Comparison of ENCODE assay signal across 31 cellular contexts in genomic region chr2:198060277-198060676, GRCh38.
"Had no signal": no experiment of that assay in that cellular context is flagged by ENCODE, and none has a peak within 500 bp of the region (broad histone marks: within the 10 kb centered on the region; RNA-seq: fewer than 3 reads in every experiment).

No MANE protein-coding gene starts in this region.

- H3K4me3 Mint-ChIP-seq: activated CD4-positive, alpha-beta memory T cell treated with anti-CD3 and anti-CD28 coated beads for 36 hours; activated CD4-positive, alpha-beta T cell treated with anti-CD3 and anti-CD28 coated beads for 36 hours; activated CD4-positive, alpha-beta T cell treated with anti-CD3 and anti-CD28 coated beads, Interleukin-2, amount 10 ng/mL, durations not matched to agents 24 days and 14 days; activated CD8-positive, alpha-beta memory T cell treated with anti-CD3 and anti-CD28 coated beads, Interleukin-2, amount 10 ng/mL, durations not matched to agents 7 days and 5 days; activated CD8-positive, alpha-beta T cell treated with anti-CD3 and anti-CD28 coated beads, Interleukin-2, amount 10 ng/mL, durations not matched to agents 7 days and 5 days; activated naive CD4-positive, alpha-beta T cell treated with anti-CD3 and anti-CD28 coated beads, Interleukin-2, amount 10 ng/mL, durations not matched to agents 7 days and 5 days; activated naive CD8-positive, alpha-beta T cell treated with anti-CD3 and anti-CD28 coated beads, Interleukin-2, amount 10 ng/mL, durations not matched to agents 7 days and 5 days; activated T-helper 1 cell treated with anti-CD3 and anti-CD28 coated beads, Interleukin-12 subunit alpha, Interleukin-12 subunit beta, Interleukin-2, Interleukin-4 antibody, amounts not matched to agents 30 ng/mL and 10 ng/mL and 1 ng/mL, durations not matched to agents 14 hours and 24 hours and 36 hours; brain; central memory CD8-positive, alpha-beta T cell; dendritic cell treated with granulocyte-macrophage colony-stimulating factor and Interleukin-4, amounts not matched to agents 40 ng/mL and 50 ng/mL, for 4 days; endodermal cell had no signal

- H3K4me1 ChIP-seq: breast epithelium, foreskin keratinocyte had no signal

- DNase-seq: activated CD4-positive, alpha-beta memory T cell treated with anti-CD3 and anti-CD28 coated beads for 36 hours; activated CD4-positive, alpha-beta T cell treated with anti-CD3 and anti-CD28 coated beads for 36 hours; activated CD4-positive, alpha-beta T cell treated with anti-CD3 and anti-CD28 coated beads, Interleukin-2, amount 10 ng/mL, durations not matched to agents 24 days and 14 days; activated CD4-positive, CD25-positive, alpha-beta regulatory T cell; activated CD4-positive, CD25-positive, alpha-beta regulatory T cell treated with anti-CD3 and anti-CD28 coated beads, Interleukin-2, amount 50 U/mL, for 72 hours; activated CD8-positive, alpha-beta memory T cell treated with anti-CD3 and anti-CD28 coated beads, Interleukin-2, amount 10 ng/mL, durations not matched to agents 7 days and 5 days; activated CD8-positive, alpha-beta memory T cell treated with anti-CD3 and anti-CD28 coated beads, Interleukin-2, amount 50 U/mL, for 4 hours; activated CD8-positive, alpha-beta T cell treated with anti-CD3 and anti-CD28 coated beads, Interleukin-2, amount 10 ng/mL, durations not matched to agents 7 days and 5 days; activated gamma-delta T cell; activated naive CD4-positive, alpha-beta T cell; activated naive CD4-positive, alpha-beta T cell treated with anti-CD3 and anti-CD28 coated beads, Interleukin-2, amount 10 ng/mL, durations not matched to agents 7 days and 5 days; activated naive CD8-positive, alpha-beta T cell treated with anti-CD3 and anti-CD28 coated beads, Interleukin-2, amount 10 ng/mL, durations not matched to agents 7 days and 5 days; activated T-cell treated with anti-CD3 and anti-CD28 coated beads, Interleukin-2, amount 50 U/mL, for 1 hour; activated T-cell treated with anti-CD3 and anti-CD28 coated beads, Interleukin-2, amount 50 U/mL, for 48 hours; dorsolateral prefrontal cortex; effector memory CD4-positive, alpha-beta T cell; endodermal cell; foreskin keratinocyte; gastrocnemius medialis; T-helper 2 cell had no signal

- H3K36me3 ChIP-seq: ascending aorta, breast epithelium, cardiac muscle cell, gastrocnemius medialis had no signal

- H3K9me3 ChIP-seq: ascending aorta, breast epithelium, gastrocnemius medialis had no signal

- H3K27ac ChIP-seq: ascending aorta, breast epithelium, coronary artery, foreskin keratinocyte had no signal

- H3K27me3 Mint-ChIP-seq: activated CD4-positive, alpha-beta memory T cell treated with anti-CD3 and anti-CD28 coated beads for 36 hours; activated CD4-positive, alpha-beta T cell treated with anti-CD3 and anti-CD28 coated beads for 36 hours; activated CD4-positive, alpha-beta T cell treated with anti-CD3 and anti-CD28 coated beads, Interleukin-2, amount 10 ng/mL, durations not matched to agents 24 days and 14 days; activated CD8-positive, alpha-beta memory T cell treated with anti-CD3 and anti-CD28 coated beads, Interleukin-2, amount 10 ng/mL, durations not matched to agents 7 days and 5 days; activated naive CD4-positive, alpha-beta T cell treated with anti-CD3 and anti-CD28 coated beads, Interleukin-2, amount 10 ng/mL, durations not matched to agents 7 days and 5 days; activated naive CD8-positive, alpha-beta T cell treated with anti-CD3 and anti-CD28 coated beads, Interleukin-2, amount 10 ng/mL, durations not matched to agents 7 days and 5 days; brain; central memory CD8-positive, alpha-beta T cell; dendritic cell treated with granulocyte-macrophage colony-stimulating factor and Interleukin-4, amounts not matched to agents 40 ng/mL and 50 ng/mL, for 4 days had no signal

- H3K27ac Mint-ChIP-seq: activated CD4-positive, alpha-beta memory T cell treated with anti-CD3 and anti-CD28 coated beads for 36 hours; activated CD4-positive, alpha-beta T cell treated with anti-CD3 and anti-CD28 coated beads for 36 hours; activated CD4-positive, alpha-beta T cell treated with anti-CD3 and anti-CD28 coated beads, Interleukin-2, amount 10 ng/mL, durations not matched to agents 24 days and 14 days; activated CD8-positive, alpha-beta memory T cell treated with anti-CD3 and anti-CD28 coated beads, Interleukin-2, amount 10 ng/mL, durations not matched to agents 7 days and 5 days; activated CD8-positive, alpha-beta T cell treated with anti-CD3 and anti-CD28 coated beads, Interleukin-2, amount 10 ng/mL, durations not matched to agents 7 days and 5 days; activated naive CD4-positive, alpha-beta T cell treated with anti-CD3 and anti-CD28 coated beads, Interleukin-2, amount 10 ng/mL, durations not matched to agents 7 days and 5 days; activated naive CD4-positive, alpha-beta T cell treated with anti-CD3 and anti-CD28 coated beads, Interleukin-2, amount 50 U/mL, for 72 hours; activated naive CD8-positive, alpha-beta T cell treated with anti-CD3 and anti-CD28 coated beads, Interleukin-2, amount 10 ng/mL, durations not matched to agents 7 days and 5 days; activated T-helper 1 cell treated with anti-CD3 and anti-CD28 coated beads, Interleukin-12 subunit alpha, Interleukin-12 subunit beta, Interleukin-2, Interleukin-4 antibody, amounts not matched to agents 30 ng/mL and 10 ng/mL and 1 ng/mL, durations not matched to agents 14 hours and 24 hours and 36 hours; activated T-helper 2 cell treated with anti-CD3 and anti-CD28 coated beads, Interferon-gamma antibody, Interleukin-2, Interleukin-4, amounts not matched to agents 10 μg/mL and 5 μg/mL and 100 μg/mL, durations not matched to agents 14 hours and 24 hours and 36 hours; brain; dendritic cell treated with granulocyte-macrophage colony-stimulating factor and Interleukin-4, amounts not matched to agents 40 ng/mL and 50 ng/mL, for 4 days; endodermal cell had no signal

- H3K4me3 ChIP-seq: ascending aorta, breast epithelium, cardiac muscle cell, coronary artery, dorsolateral prefrontal cortex, gastrocnemius medialis had no signal

- H3K4me1 Mint-ChIP-seq: activated CD4-positive, alpha-beta T cell treated with anti-CD3 and anti-CD28 coated beads, Interleukin-2, amount 10 ng/mL, durations not matched to agents 24 days and 14 days; activated CD8-positive, alpha-beta memory T cell treated with anti-CD3 and anti-CD28 coated beads, Interleukin-2, amount 10 ng/mL, durations not matched to agents 7 days and 5 days; activated naive CD4-positive, alpha-beta T cell treated with anti-CD3 and anti-CD28 coated beads, Interleukin-2, amount 10 ng/mL, durations not matched to agents 7 days and 5 days; activated naive CD8-positive, alpha-beta T cell treated with anti-CD3 and anti-CD28 coated beads, Interleukin-2, amount 10 ng/mL, durations not matched to agents 7 days and 5 days; central memory CD8-positive, alpha-beta T cell had no signal

- H3K36me3 Mint-ChIP-seq: activated CD4-positive, alpha-beta memory T cell treated with anti-CD3 and anti-CD28 coated beads for 36 hours; activated CD8-positive, alpha-beta memory T cell treated with anti-CD3 and anti-CD28 coated beads, Interleukin-2, amount 10 ng/mL, durations not matched to agents 7 days and 5 days; activated naive CD4-positive, alpha-beta T cell treated with anti-CD3 and anti-CD28 coated beads, Interleukin-2, amount 10 ng/mL, durations not matched to agents 7 days and 5 days; activated naive CD4-positive, alpha-beta T cell treated with anti-CD3 and anti-CD28 coated beads, Interleukin-2, amount 50 U/mL, for 72 hours; activated naive CD8-positive, alpha-beta T cell treated with anti-CD3 and anti-CD28 coated beads, Interleukin-2, amount 10 ng/mL, durations not matched to agents 7 days and 5 days; brain had no signal

- H3K27me3 ChIP-seq: ascending aorta, breast epithelium, cardiac muscle cell, dorsolateral prefrontal cortex, foreskin keratinocyte, gastrocnemius medialis had no signal

- ATAC-seq: activated CD4-positive, alpha-beta T cell treated with anti-CD3 and anti-CD28 coated beads for 36 hours; activated CD8-positive, alpha-beta memory T cell treated with anti-CD3 and anti-CD28 coated beads, Interleukin-2, amount 10 ng/mL, durations not matched to agents 7 days and 5 days; activated CD8-positive, alpha-beta T cell treated with anti-CD3 and anti-CD28 coated beads, Interleukin-2, amount 10 ng/mL, durations not matched to agents 7 days and 5 days; activated naive CD4-positive, alpha-beta T cell treated with anti-CD3 and anti-CD28 coated beads, Interleukin-2, amount 50 U/mL, for 72 hours; esophagus mucosa; foreskin keratinocyte; gastrocnemius medialis had no signal

- H3K9me3 Mint-ChIP-seq: activated CD4-positive, alpha-beta memory T cell treated with anti-CD3 and anti-CD28 coated beads for 36 hours; activated CD4-positive, alpha-beta T cell treated with anti-CD3 and anti-CD28 coated beads, Interleukin-2, amount 10 ng/mL, durations not matched to agents 24 days and 14 days; activated naive CD4-positive, alpha-beta T cell treated with anti-CD3 and anti-CD28 coated beads, Interleukin-2, amount 10 ng/mL, durations not matched to agents 7 days and 5 days; activated naive CD4-positive, alpha-beta T cell treated with anti-CD3 and anti-CD28 coated beads, Interleukin-2, amount 50 U/mL, for 72 hours; activated naive CD8-positive, alpha-beta T cell treated with anti-CD3 and anti-CD28 coated beads, Interleukin-2, amount 10 ng/mL, durations not matched to agents 7 days and 5 days; activated T-helper 1 cell treated with anti-CD3 and anti-CD28 coated beads, Interleukin-12 subunit alpha, Interleukin-12 subunit beta, Interleukin-2, Interleukin-4 antibody, amounts not matched to agents 30 ng/mL and 10 ng/mL and 1 ng/mL, durations not matched to agents 14 hours and 24 hours and 36 hours; activated T-helper 2 cell treated with anti-CD3 and anti-CD28 coated beads, Interferon-gamma antibody, Interleukin-2, Interleukin-4, amounts not matched to agents 10 μg/mL and 5 μg/mL and 100 μg/mL, durations not matched to agents 14 hours and 24 hours and 36 hours; brain; central memory CD8-positive, alpha-beta T cell; dendritic cell treated with granulocyte-macrophage colony-stimulating factor and Interleukin-4, amounts not matched to agents 40 ng/mL and 50 ng/mL, for 4 days; endodermal cell had no signal
